Comparison of ENCODE assay signal across 8 cellular contexts in the genomic region with DNA sequence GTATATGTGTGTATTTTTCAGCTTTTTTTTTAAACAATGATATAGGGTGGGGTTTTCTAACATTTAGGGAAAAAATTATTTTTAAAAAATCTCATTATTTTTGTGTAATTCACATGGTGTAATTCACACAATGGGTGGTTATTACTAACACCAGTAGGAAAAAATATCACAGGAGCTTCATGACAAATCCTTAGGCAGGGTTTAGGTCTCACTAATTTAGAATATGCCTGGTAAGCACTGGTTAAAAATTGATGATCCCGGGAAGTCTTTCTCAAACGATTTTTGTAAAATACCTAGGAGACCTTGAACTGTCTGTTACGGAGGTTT. TPM values are rescaled to one million over a fixed set of nuclear protein-coding genes. Genes with fewer than 3 reads are reported as not detected.
DNase-seq lines count a peak whose midpoint lies in the region; ATAC-seq and TF ChIP-seq lines count a peak whose summit lies in the region.

No MANE protein-coding gene starts in this region.

- peaks cover 52% of the 10 kb centered on the region for H3K4me1 Mint-ChIP-seq in activated naive CD4-positive, alpha-beta T cell treated with anti-CD3 and anti-CD28 coated beads, Interleukin-2, amount 10 ng/mL, durations not matched to agents 7 days and 5 days
- peaks cover 48% of the 10 kb centered on the region for H3K4me1 Mint-ChIP-seq in activated naive CD8-positive, alpha-beta T cell treated with anti-CD3 and anti-CD28 coated beads, Interleukin-2, amount 50 U/mL, for 24 hours

- no peak overlapping the region for H3K23ac ChIP-seq in mesendoderm (ENCODE audit: low read length)

- H3K4me2 ChIP-seq in mesendoderm (ENCODE audit: low read length): peak overlapping the region; percentile 25

- H3K4ac ChIP-seq in mesendoderm (ENCODE audit: low read depth, low read length): no peak overlapping the region

- CTCF ChIA-PET in activated naive CD4-positive, alpha-beta T cell treated with anti-CD3 and anti-CD28 coated beads, Interleukin-2, amount 10 ng/mL, durations not matched to agents 7 days and 5 days (lab: Charles Lee): interaction anchor here (0.6 to 4.9 kb wide), 7 partner anchors 12 to 249 kb away, joined by 3 to 33 read pairs (median 3); no protein-coding TSS in a partner anchor

- H2BK120ac ChIP-seq in mesendoderm (ENCODE audit: low read depth, low read length): peak overlapping the region; percentile 88

- no peaks in the 10 kb centered on the region for H3K79me2 ChIP-seq in mesendoderm (ENCODE audit: control insufficient read depth, insufficient read depth, low read length)

- no peak overlapping the region for H3K18ac ChIP-seq in mesendoderm (ENCODE audit: low read length)

- WGBS in mesendoderm (ENCODE audit: extremely low coverage, insufficient coverage, low lambda C conversion rate): no CpG with 5 or more reads among the region's 3 CpGs

- peak overlapping the region; percentile 96 for H3K27ac Mint-ChIP-seq in activated naive CD4-positive, alpha-beta T cell treated with anti-CD3 and anti-CD28 coated beads, Interleukin-2, amount 10 ng/mL, durations not matched to agents 7 days and 5 days
- peak overlapping the region; percentile 98 for H3K27ac Mint-ChIP-seq in activated naive CD8-positive, alpha-beta T cell treated with anti-CD3 and anti-CD28 coated beads, Interleukin-2, amount 50 U/mL, for 24 hours

- DNase-seq in activated naive CD4-positive, alpha-beta T cell treated with anti-CD3 and anti-CD28 coated beads, Interleukin-2, amount 10 ng/mL, durations not matched to agents 7 days and 5 days: no peak
- DNase-seq in activated naive CD4-positive, alpha-beta T cell treated with anti-CD3 and anti-CD28 coated beads, Interleukin-2, amount 50 U/mL, for 16 hours: no peak
- DNase-seq in activated naive CD8-positive, alpha-beta T cell treated with anti-CD3 and anti-CD28 coated beads, Interleukin-2, amount 50 U/mL, for 24 hours: no peak
- DNase-seq in mesendoderm (no peak), upper lobe of right lung (no peak), omental fat pad (ENCODE audit: low spot score) (no peak), retina (no peak), HuH-7 (ENCODE audit: low spot score) (no peak)

- no peak overlapping the region for H4K5ac ChIP-seq in mesendoderm (ENCODE audit: low read length)

- H3K27me3 ChIP-seq in mesendoderm (ENCODE audit: insufficient read depth, low read length, poor library complexity) (no peaks in the 10 kb centered on the region), upper lobe of right lung (no peaks in the 10 kb centered on the region)

- H3K56ac ChIP-seq in mesendoderm (ENCODE audit: low read length): peak overlapping the region; percentile 77

- intact Hi-C loops in upper lobe of right lung (cut with DNase I): no loop called here

- no peak overlapping the region for H2BK15ac ChIP-seq in mesendoderm (replicated peaks; ENCODE audit: low read depth)

- H3K9me3 Mint-ChIP-seq in activated naive CD4-positive, alpha-beta T cell treated with anti-CD3 and anti-CD28 coated beads, Interleukin-2, amount 10 ng/mL, durations not matched to agents 7 days and 5 days: no peaks in the 10 kb centered on the region
- H3K9me3 Mint-ChIP-seq in activated naive CD8-positive, alpha-beta T cell treated with anti-CD3 and anti-CD28 coated beads, Interleukin-2, amount 50 U/mL, for 24 hours: no peaks in the 10 kb centered on the region

- TF ChIP-seq CTCF in upper lobe of right lung (IDR thresholded peaks at IDR 0.05) (no peak), omental fat pad (IDR thresholded peaks at IDR 0.05) (no peak)

- no peak overlapping the region for H4K8ac ChIP-seq in mesendoderm (ENCODE audit: low read depth, low read length)

- H3K4me1 ChIP-seq in mesendoderm (ENCODE audit: control insufficient read depth, low read depth, low read length) (peaks cover 6% of the 10 kb centered on the region), upper lobe of right lung (peaks cover 36% of the 10 kb centered on the region)

- H3K4me3 Mint-ChIP-seq in activated naive CD4-positive, alpha-beta T cell treated with anti-CD3 and anti-CD28 coated beads, Interleukin-2, amount 10 ng/mL, durations not matched to agents 7 days and 5 days: peak overlapping the region; percentile 67
- peak overlapping the region; percentile 79 for H3K4me3 Mint-ChIP-seq in activated naive CD8-positive, alpha-beta T cell treated with anti-CD3 and anti-CD28 coated beads, Interleukin-2, amount 50 U/mL, for 24 hours

- H3K27me3 Mint-ChIP-seq in activated naive CD4-positive, alpha-beta T cell treated with anti-CD3 and anti-CD28 coated beads, Interleukin-2, amount 10 ng/mL, durations not matched to agents 7 days and 5 days: no peaks in the 10 kb centered on the region
- H3K27me3 Mint-ChIP-seq in activated naive CD8-positive, alpha-beta T cell treated with anti-CD3 and anti-CD28 coated beads, Interleukin-2, amount 50 U/mL, for 24 hours: no peaks in the 10 kb centered on the region

- H3K36me3 ChIP-seq in mesendoderm (ENCODE audit: control insufficient read depth, insufficient read depth, low read length) (no peaks in the 10 kb centered on the region), upper lobe of right lung (no peaks in the 10 kb centered on the region)

- peak overlapping the region; percentile 54 for H3K9ac ChIP-seq in mesendoderm (ENCODE audit: low read length)

- ATAC-seq in activated naive CD8-positive, alpha-beta T cell treated with anti-CD3 and anti-CD28 coated beads, Interleukin-2, amount 50 U/mL, for 24 hours: peak; percentile 45
- ATAC-seq in upper lobe of right lung (no peak), omental fat pad (ENCODE audit: low FRiP score) (no peak)

- H3K36me3 Mint-ChIP-seq in activated naive CD4-positive, alpha-beta T cell treated with anti-CD3 and anti-CD28 coated beads, Interleukin-2, amount 10 ng/mL, durations not matched to agents 7 days and 5 days: peaks cover 3% of the 10 kb centered on the region
- H3K36me3 Mint-ChIP-seq in activated naive CD8-positive, alpha-beta T cell treated with anti-CD3 and anti-CD28 coated beads, Interleukin-2, amount 50 U/mL, for 24 hours (ENCODE audit: low read depth): no peaks in the 10 kb centered on the region

- H3K9me3 ChIP-seq in upper lobe of right lung: no peaks in the 10 kb centered on the region

- H2BK5ac ChIP-seq in mesendoderm (ENCODE audit: low read length): peak overlapping the region; percentile 45

- no peaks in the 10 kb centered on the region for H3K79me1 ChIP-seq in mesendoderm (ENCODE audit: low read length)

- H2AK5ac ChIP-seq in mesendoderm (ENCODE audit: low read length): no peak overlapping the region

- H3K27ac ChIP-seq in mesendoderm (ENCODE audit: low read depth, low read length) (no peak overlapping the region), upper lobe of right lung (peak overlapping the region; percentile 83)

- H3K4me3 ChIP-seq in mesendoderm (ENCODE audit: low read length): no peak overlapping the region
- H3K4me3 ChIP-seq in upper lobe of right lung: peak overlapping the region; percentile 37

RNA-seq across cellular contexts. Expression of a gene that starts 29.5 kb away (rescaled TPM):
- 22.0 TPM for polyA plus RNA-seq in mesendoderm (2013, experiment 1 of 2)
- polyA plus RNA-seq in mesendoderm (2013, experiment 2 of 2): 21.5 TPM
- total RNA-seq in upper lobe of right lung (30.9 TPM), omental fat pad (10 to 100 TPM; 24.9 to 48.8 (median 36.8) TPM)
